ENCODE assay signal across 15 cellular contexts in the genomic region with DNA sequence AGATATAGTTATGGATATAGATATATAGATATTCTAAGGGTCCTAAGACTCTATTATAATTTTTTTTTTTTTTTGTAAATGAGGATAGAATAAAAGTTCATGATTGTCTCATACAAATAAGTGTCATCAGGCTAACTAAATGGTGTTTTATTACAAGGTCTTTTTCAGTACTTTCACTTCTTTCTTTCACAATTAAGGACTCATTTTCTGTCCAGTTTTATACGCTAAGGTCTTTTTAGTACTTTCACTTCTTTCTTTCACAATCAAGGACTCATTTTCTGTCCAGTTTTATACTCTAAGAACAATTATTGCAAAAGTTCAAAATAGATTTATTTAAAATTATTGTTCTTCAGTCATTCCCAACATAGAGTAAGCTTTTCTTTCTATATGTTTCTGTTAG. TPM values are rescaled to one million over a fixed set of nuclear protein-coding genes. Genes with fewer than 3 reads are reported as not detected.
DNase-seq lines count a peak whose midpoint lies in the region; ATAC-seq and TF ChIP-seq lines count a peak whose summit lies in the region.
"Had no signal": no experiment of that assay in that cellular context is flagged by ENCODE, and none has a peak within 500 bp of the region (broad histone marks: within the 10 kb centered on the region; RNA-seq: fewer than 3 reads in every experiment).

No MANE protein-coding gene starts in this region.

- no peaks in the 10 kb centered on the region for H3K4me1 ChIP-seq in neural progenitor cell
- H3K4me1 ChIP-seq in ascending aorta: peaks cover 0 to 3% of the 10 kb centered on the region in 2 donors

- H3K4me3 Mint-ChIP-seq in neural progenitor cell: no peak overlapping the region
- no peak overlapping the region for H3K4me3 Mint-ChIP-seq in CD4-positive, alpha-beta T cell
- H3K4me3 Mint-ChIP-seq: activated T-helper 17 cell treated with anti-CD3 and anti-CD28 coated beads, Interleukin-2, amount 50 U/mL, for 72 hours; CD4-positive, alpha-beta memory T cell; mesothelial cell of epicardium had no signal

- peaks cover 2% of the 10 kb centered on the region for H3K9me3 Mint-ChIP-seq in neural progenitor cell
- no peaks in the 10 kb centered on the region for H3K9me3 Mint-ChIP-seq in CD4-positive, alpha-beta T cell

- H3K79me2 ChIP-seq in SU-DHL-6 (ENCODE audit: insufficient read depth, low read length): peaks cover 8% of the 10 kb centered on the region; the same call in 1 of the 2 replicates
- peaks cover 47% of the 10 kb centered on the region for H3K79me2 ChIP-seq in neural progenitor cell (ENCODE audit: low read depth)

- no peak for TF ChIP-seq CTCF in SU-DHL-6 (IDR thresholded peaks at IDR 0.05; ENCODE audit: insufficient read depth, low read length, poor library complexity, severe bottlenecking)
- TF ChIP-seq CTCF in neural progenitor cell (IDR thresholded peaks at IDR 0.05): no peak
- TF ChIP-seq CTCF in CD4-positive, alpha-beta T cell (IDR thresholded peaks at IDR 0.05): no peak
- no peak for TF ChIP-seq CTCF in ascending aorta (IDR thresholded peaks at IDR 0.05)

- no peaks in the 10 kb centered on the region for H3K4me1 Mint-ChIP-seq in neural progenitor cell
- H3K4me1 Mint-ChIP-seq in CD4-positive, alpha-beta T cell (ENCODE audit: low read depth): peaks cover 7% of the 10 kb centered on the region

- peaks cover 9% of the 10 kb centered on the region for H3K36me3 Mint-ChIP-seq in neural progenitor cell
- no peaks in the 10 kb centered on the region for H3K36me3 Mint-ChIP-seq in CD4-positive, alpha-beta T cell (ENCODE audit: low read depth)

- ATAC-seq in GM18498 (IDR thresholded peaks at IDR 0.05; ENCODE audit: unreplicated experiment) (peak; percentile 74), GM21423 (IDR thresholded peaks at IDR 0.05; ENCODE audit: unreplicated experiment) (peak; percentile 69), HG03139 (IDR thresholded peaks at IDR 0.05; ENCODE audit: unreplicated experiment) (peak; percentile 67)
- ATAC-seq in CD4-positive, alpha-beta T cell (ENCODE audit: poor library complexity): no peak
- ATAC-seq: gastroesophageal sphincter had no signal

- H3K27me3 ChIP-seq in SU-DHL-6 (ENCODE audit: low read length): no peaks in the 10 kb centered on the region
- no peaks in the 10 kb centered on the region for H3K27me3 ChIP-seq in neural progenitor cell
- H3K27me3 ChIP-seq in CD4-positive, alpha-beta T cell (ENCODE audit: control insufficient read depth, insufficient read depth, low read length): no peaks in the 10 kb centered on the region
- H3K27me3 ChIP-seq in ascending aorta: no peaks in the 10 kb centered on the region
- H3K27me3 ChIP-seq: gastroesophageal sphincter, sigmoid colon had no signal

- DNase-seq in neural progenitor cell (ENCODE audit: low spot score) (no peak), Kasumi-1 (lab: John Stamatoyannopoulos, UW) (no peak), ascending aorta (ENCODE audit: low spot score in 2 of 2) (no peak)
- no peak for DNase-seq in CD4-positive, alpha-beta T cell
- DNase-seq: CD4-positive, alpha-beta memory T cell; IMR-90; NCI-H69; sigmoid colon had no signal

- H3K4me3 ChIP-seq in SU-DHL-6 (ENCODE audit: insufficient read depth, low read length, poor library complexity, severe bottlenecking) (no peak overlapping the region), neural progenitor cell (no peak overlapping the region), ascending aorta (no peak overlapping the region)
- H3K4me3 ChIP-seq: gastroesophageal sphincter, sigmoid colon had no signal

- CTCF ChIA-PET in CD4-positive, alpha-beta T cell (lab: Charles Lee): interaction anchor here (0.7 kb wide), 1 partner anchor 36 kb away, joined by 3 read pairs; no protein-coding TSS in a partner anchor

- H3K9ac ChIP-seq in SU-DHL-6 (ENCODE audit: low read length) (peak overlapping the region; percentile 38; the same call in 1 of the 2 replicates), neural progenitor cell (no peak overlapping the region)

- no peak overlapping the region for H3K27ac Mint-ChIP-seq in neural progenitor cell
- H3K27ac Mint-ChIP-seq in CD4-positive, alpha-beta T cell: no peak overlapping the region
- H3K27ac Mint-ChIP-seq: activated T-helper 17 cell treated with anti-CD3 and anti-CD28 coated beads, Interleukin-2, amount 50 U/mL, for 72 hours; CD4-positive, alpha-beta memory T cell; mesothelial cell of epicardium had no signal

- H3K27me3 Mint-ChIP-seq in neural progenitor cell (ENCODE audit: insufficient read depth, low read depth): no peaks in the 10 kb centered on the region
- H3K27me3 Mint-ChIP-seq in CD4-positive, alpha-beta T cell: no peaks in the 10 kb centered on the region
- H3K27me3 Mint-ChIP-seq: activated T-helper 17 cell treated with anti-CD3 and anti-CD28 coated beads, Interleukin-2, amount 50 U/mL, for 72 hours; CD4-positive, alpha-beta memory T cell had no signal

- H4K20me1 ChIP-seq in SU-DHL-6 (ENCODE audit: low read depth, low read length) (no peaks in the 10 kb centered on the region), neural progenitor cell (ENCODE audit: low read depth) (peaks cover 4% of the 10 kb centered on the region)

- H2AFZ ChIP-seq in SU-DHL-6 (ENCODE audit: low read depth, low read length, severe bottlenecking) (no peak overlapping the region), neural progenitor cell (replicated peaks) (no peak overlapping the region)

- no peaks in the 10 kb centered on the region for H3K36me3 ChIP-seq in SU-DHL-6 (ENCODE audit: low read length)
- no peaks in the 10 kb centered on the region for H3K36me3 ChIP-seq in neural progenitor cell
- H3K36me3 ChIP-seq in ascending aorta: no peaks in the 10 kb centered on the region
- H3K36me3 ChIP-seq: gastroesophageal sphincter, sigmoid colon had no signal

- intact Hi-C loops in CD4-positive, alpha-beta T cell (cut with DNase I, micrococcal nuclease): no loop called here
- intact Hi-C loops in ascending aorta (cut with DNase I): no loop called here

- H3F3A ChIP-seq in SU-DHL-6 (ENCODE audit: insufficient read depth) (peaks cover 35% of the 10 kb centered on the region; the same call in 1 of the 2 replicates), neural progenitor cell (ENCODE audit: low read depth) (no peaks in the 10 kb centered on the region)

- H3K27ac ChIP-seq in SU-DHL-6 (ENCODE audit: low read depth, low read length): peak overlapping the region; percentile 86
- H3K27ac ChIP-seq in neural progenitor cell: no peak overlapping the region
- no peak overlapping the region for H3K27ac ChIP-seq in CD4-positive, alpha-beta T cell (ENCODE audit: low read depth, low read length)
- no peak overlapping the region for H3K27ac ChIP-seq in ascending aorta
- H3K27ac ChIP-seq: gastroesophageal sphincter, sigmoid colon had no signal

- no peaks in the 10 kb centered on the region for H3K9me3 ChIP-seq in SU-DHL-6 (ENCODE audit: insufficient read depth, low read length)
- no peaks in the 10 kb centered on the region for H3K9me3 ChIP-seq in neural progenitor cell (ENCODE audit: low read depth)
- H3K9me3 ChIP-seq in CD4-positive, alpha-beta T cell (ENCODE audit: control insufficient read depth, low read length): no peaks in the 10 kb centered on the region
- no peaks in the 10 kb centered on the region for H3K9me3 ChIP-seq in ascending aorta
- H3K9me3 ChIP-seq: gastroesophageal sphincter, sigmoid colon had no signal

- no peaks in the 10 kb centered on the region for H3K9me2 ChIP-seq in SU-DHL-6 (replicated peaks; ENCODE audit: insufficient read depth, low read length)

- H3K4me2 ChIP-seq in SU-DHL-6 (ENCODE audit: low read depth, low read length, poor library complexity, severe bottlenecking) (peak overlapping the region; percentile 73), neural progenitor cell (no peak overlapping the region)

- POLR2A ChIA-PET in CD4-positive, alpha-beta T cell (lab: Charles Lee): interaction anchor here (1.2 kb wide), 1 partner anchor 49 kb away, joined by 3 read pairs; no protein-coding TSS in a partner anchor

RNA-seq across cellular contexts. Expression of gene RUFY3, which starts 32.7 kb away (rescaled TPM):
- total RNA-seq in neural progenitor cell (ENCODE audit: low replicate concordance): 63.2 and 80.9 TPM in 2 replicates
- 10 to 100 TPM; 18.0 to 18.1 TPM for total RNA-seq in CD4-positive, alpha-beta T cell
- 11.7 TPM for total RNA-seq in ascending aorta
